Comparison of ENCODE assay signal across 11 cellular contexts in genomic region chr2:42339191-42339912, GRCh38. TPM values are rescaled to one million over a fixed set of nuclear protein-coding genes. Genes with fewer than 3 reads are reported as not detected.
DNase-seq lines count a peak whose midpoint lies in the region; ATAC-seq and TF ChIP-seq lines count a peak whose summit lies in the region.
"Had no signal": no experiment of that assay in that cellular context is flagged by ENCODE, and none has a peak within 500 bp of the region (broad histone marks: within the 10 kb centered on the region; RNA-seq: fewer than 3 reads in every experiment).

No MANE protein-coding gene starts in this region.

- in situ Hi-C loops in gastrocnemius medialis (cut with MboI; ENCODE audit: low sequenced_read_pairs in 4 of 4), result no loop called here

- peaks cover 19 to 33% (median 25%) of the 10 kb centered on the region in 4 donors for H3K4me1 Mint-ChIP-seq in CD4-positive, alpha-beta memory T cell
- peaks cover 23% of the 10 kb centered on the region for H3K4me1 Mint-ChIP-seq in activated naive CD8-positive, alpha-beta T cell treated with anti-CD3 and anti-CD28 coated beads, Interleukin-2, amount 50 U/mL, for 24 hours

- H3K27ac Mint-ChIP-seq in CD4-positive, alpha-beta memory T cell, result peak overlapping the region in 6 of 7 donors; percentile 33 to 83 (median 73)
- peak overlapping the region; percentile 22 for H3K27ac Mint-ChIP-seq in activated naive CD8-positive, alpha-beta T cell treated with anti-CD3 and anti-CD28 coated beads, Interleukin-2, amount 50 U/mL, for 24 hours

- H3K4me1 ChIP-seq in CD4-positive, alpha-beta memory T cell (ENCODE audit: insufficient read depth, low read length), result peaks cover 16% of the 10 kb centered on the region
- peaks cover 13 to 19% of the 10 kb centered on the region in 2 donors for H3K4me1 ChIP-seq in gastrocnemius medialis

- H3K4me3 ChIP-seq in CD4-positive, alpha-beta memory T cell (ENCODE audit: low read length in 2 of 2), result no peak overlapping the region
- H3K4me3 ChIP-seq in H7 (ENCODE audit: insufficient read depth, low read depth, low read length) (no peak overlapping the region), gastrocnemius medialis (no peak overlapping the region)
- H3K4me3 ChIP-seq: gastroesophageal sphincter, right lobe of liver had no signal

- ATAC-seq in activated naive CD8-positive, alpha-beta T cell treated with anti-CD3 and anti-CD28 coated beads, Interleukin-2, amount 50 U/mL, for 24 hours, result no peak
- ATAC-seq in GM19467 (IDR thresholded peaks at IDR 0.05; ENCODE audit: unreplicated experiment) (no peak), GM21447 (IDR thresholded peaks at IDR 0.05; ENCODE audit: unreplicated experiment) (no peak), HG03378 (IDR thresholded peaks at IDR 0.05; ENCODE audit: unreplicated experiment) (no peak), gastrocnemius medialis (no peak)
- ATAC-seq: gastroesophageal sphincter, right lobe of liver had no signal

- no peaks in the 10 kb centered on the region for H3K36me3 ChIP-seq in CD4-positive, alpha-beta memory T cell (ENCODE audit: insufficient read depth, low read length)
- H3K36me3 ChIP-seq in H7 (replicated peaks; ENCODE audit: control insufficient read depth, insufficient read depth, low read length) (peaks cover 1% of the 10 kb centered on the region; the same call in 1 of the 2 replicates), gastrocnemius medialis (peaks cover 0 to 10% of the 10 kb centered on the region in 2 donors)

- intact Hi-C loops in CD4-positive, alpha-beta memory T cell (cut with micrococcal nuclease), result no loop called here
- intact Hi-C loops in gastrocnemius medialis (cut with DNase I; ENCODE audit: low total_unique reads), result no loop called here

- no peaks in the 10 kb centered on the region for H3K27me3 ChIP-seq in CD4-positive, alpha-beta memory T cell (ENCODE audit: insufficient read depth, low read length)
- H3K27me3 ChIP-seq in H7 (ENCODE audit: control insufficient read depth, insufficient read depth, low read length), result no peaks in the 10 kb centered on the region
- no peaks in the 10 kb centered on the region for H3K27me3 ChIP-seq in gastrocnemius medialis
- H3K27me3 ChIP-seq: gastroesophageal sphincter, right lobe of liver had no signal

- DNase-seq in CD4-positive, alpha-beta memory T cell, result no peak
- DNase-seq in H7 (peak; percentile 69), left kidney (ENCODE audit: low read depth, low spot score) (peak; percentile 60), gastrocnemius medialis (no peak)
- DNase-seq in activated naive CD8-positive, alpha-beta T cell treated with anti-CD3 and anti-CD28 coated beads, Interleukin-2, amount 50 U/mL, for 24 hours, result no peak
- DNase-seq: activated T-cell treated with anti-CD3 and anti-CD28 coated beads, Interleukin-2, amount 50 U/mL, for 1 hour had no signal

- H3K36me3 Mint-ChIP-seq in CD4-positive, alpha-beta memory T cell, result peaks cover 62 to 77% of the 10 kb centered on the region in 2 donors
- peaks cover 63% of the 10 kb centered on the region for H3K36me3 Mint-ChIP-seq in activated naive CD8-positive, alpha-beta T cell treated with anti-CD3 and anti-CD28 coated beads, Interleukin-2, amount 50 U/mL, for 24 hours (ENCODE audit: low read depth)

- H3K4me3 Mint-ChIP-seq in CD4-positive, alpha-beta memory T cell, result no peak overlapping the region
- H3K4me3 Mint-ChIP-seq in activated naive CD8-positive, alpha-beta T cell treated with anti-CD3 and anti-CD28 coated beads, Interleukin-2, amount 50 U/mL, for 24 hours, result no peak overlapping the region

- H3K27me3 Mint-ChIP-seq in CD4-positive, alpha-beta memory T cell, result no peaks in the 10 kb centered on the region
- no peaks in the 10 kb centered on the region for H3K27me3 Mint-ChIP-seq in activated naive CD8-positive, alpha-beta T cell treated with anti-CD3 and anti-CD28 coated beads, Interleukin-2, amount 50 U/mL, for 24 hours

- H3K27ac ChIP-seq in CD4-positive, alpha-beta memory T cell (ENCODE audit: low read depth, low read length), result no peak overlapping the region
- H3K27ac ChIP-seq in gastrocnemius medialis, result no peak overlapping the region
- H3K27ac ChIP-seq: gastroesophageal sphincter, right lobe of liver had no signal

- POLR2A ChIA-PET in CD4-positive, alpha-beta memory T cell (lab: Charles Lee; ENCODE audit: partially characterized antibody), result no interaction called here

- no peaks in the 10 kb centered on the region for H3K9me3 ChIP-seq in CD4-positive, alpha-beta memory T cell (ENCODE audit: control insufficient read depth in 1 of 2, low read length in 2 of 2)
- H3K9me3 ChIP-seq in gastrocnemius medialis, result no peaks in the 10 kb centered on the region
- H3K9me3 ChIP-seq: gastroesophageal sphincter, right lobe of liver had no signal

- CTCF ChIA-PET in CD4-positive, alpha-beta memory T cell (lab: Charles Lee; ENCODE audit: partially characterized antibody), result no interaction called here

- TF ChIP-seq CTCF in gastrocnemius medialis (IDR thresholded peaks at IDR 0.05 in 4 of 5, conservative IDR thresholded peaks at IDR 0.05 in 1 of 5), result no peak

- H3K9me3 Mint-ChIP-seq in CD4-positive, alpha-beta memory T cell, result peaks cover 0 to 13% (median 2%) of the 10 kb centered on the region in 8 donors
- peaks cover 6% of the 10 kb centered on the region for H3K9me3 Mint-ChIP-seq in activated naive CD8-positive, alpha-beta T cell treated with anti-CD3 and anti-CD28 coated beads, Interleukin-2, amount 50 U/mL, for 24 hours

- no peak for TF ChIP-seq POLR2A in gastrocnemius medialis (IDR thresholded peaks at IDR 0.05)

RNA-seq across cellular contexts. Expression of gene COX7A2L, which starts 21.7 kb away (rescaled TPM):
- 10 to 100 TPM; 77.2 to 77.7 TPM for total RNA-seq in CD4-positive, alpha-beta memory T cell
- 100 to 1,000 TPM; 170 to 267 TPM for polyA plus RNA-seq in CD4-positive, alpha-beta memory T cell
- total RNA-seq in H7 (2014; rRNA removed; shearing (Covaris generic)), result 149 and 154 TPM in 2 replicates
- total RNA-seq in gastrocnemius medialis, result 10 to 100 TPM; 69.8 to 94.7 (median 89.1) TPM

Comparison
In these comparisons a context has a peak if more than half of its experiments do, and no peak if none do; other contexts are left out.
1. DNase-seq: peak in H7 (single experiment) and left kidney (single experiment); none in CD4-positive, alpha-beta memory T cell (0 of 5), activated naive CD8-positive, alpha-beta T cell treated with anti-CD3 and anti-CD28 coated beads, Interleukin-2, amount 50 U/mL, for 24 hours (single experiment) and gastrocnemius medialis (0 of 2).